8 cellular contexts compared by ENCODE assay signal in the genomic region with DNA sequence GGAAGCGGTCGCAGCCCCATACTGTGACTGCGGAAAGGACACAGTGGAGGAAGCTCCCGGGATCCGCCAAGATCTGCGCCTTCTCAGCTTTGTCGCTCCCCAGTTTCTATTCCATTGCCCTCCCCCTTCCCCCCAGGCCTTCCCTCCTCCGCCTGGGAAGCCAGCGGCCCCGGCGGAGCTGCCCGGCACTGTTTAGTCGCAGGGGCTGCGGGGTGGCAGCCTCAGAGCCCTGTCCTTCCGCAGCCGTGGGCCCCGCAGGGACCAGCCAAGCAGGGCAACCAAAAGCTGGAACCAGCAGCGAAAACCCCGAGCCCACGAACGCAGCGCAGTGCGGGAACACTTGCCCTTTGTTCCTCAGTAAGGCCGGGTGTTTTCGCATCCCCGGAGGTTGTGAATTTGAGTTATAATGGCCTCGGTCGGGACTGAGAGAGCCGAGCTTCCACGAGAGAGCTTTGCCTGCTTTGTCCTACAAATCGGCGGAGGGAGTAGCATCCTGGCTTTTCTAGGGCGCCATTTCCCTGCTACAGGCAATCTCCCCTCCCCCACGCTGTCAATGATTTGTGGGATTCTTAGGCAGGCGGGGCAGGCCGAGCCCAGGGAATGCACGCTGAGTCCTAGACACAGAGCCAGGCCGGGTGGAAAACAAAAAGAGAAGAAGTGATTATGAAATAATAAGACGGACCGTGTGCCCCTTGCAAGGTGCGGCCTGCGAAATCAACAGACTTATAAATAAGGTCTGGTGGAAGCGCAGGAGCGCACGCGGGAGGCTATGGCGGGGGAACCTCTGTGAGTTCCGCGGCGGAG. TPM values are rescaled to one million over a fixed set of nuclear protein-coding genes. Genes with fewer than 3 reads are reported as not detected.
DNase-seq lines count a peak whose midpoint lies in the region; ATAC-seq and TF ChIP-seq lines count a peak whose summit lies in the region.

No MANE protein-coding gene starts in this region.

- peaks cover 38% of the 10 kb centered on the region for H3K4me1 Mint-ChIP-seq in activated T-cell treated with anti-CD3 and anti-CD28 coated beads, Interleukin-2, amount 50 U/mL, for 4 hours (ENCODE audit: low read depth)
- H3K4me1 Mint-ChIP-seq in stimulated activated naive B cell treated with anti-CD40 and anti-IgM and Interleukin-4, amounts not matched to agents 10 μg/mL and 1 μg/mL and 100 μg/mL, for 72 hours: peaks cover 35 to 65% of the 10 kb centered on the region in 2 donors

- H3K4me3 Mint-ChIP-seq in activated T-cell treated with anti-CD3 and anti-CD28 coated beads, Interleukin-2, amount 50 U/mL, for 4 hours: peak overlapping the region; percentile 65
- H3K4me3 Mint-ChIP-seq in stimulated activated naive B cell treated with anti-CD40 and anti-IgM and Interleukin-4, amounts not matched to agents 10 μg/mL and 1 μg/mL and 100 μg/mL, for 72 hours: peak overlapping the region; percentile 70 to 80

- no peak for DNase-seq in activated T-cell treated with anti-CD3 and anti-CD28 coated beads, Interleukin-2, amount 50 U/mL, for 4 hours
- DNase-seq in activated T-cell treated with anti-CD3 and anti-CD28 coated beads for 4 hours (no peak), NCI-H69 (lab: John Stamatoyannopoulos, UW) (peak; percentile 98), coronary artery (ENCODE audit: low spot score) (peak; percentile 79), left lobe of liver (ENCODE audit: low spot score) (peak; percentile 84), COLO829 (ENCODE audit: low spot score) (no peak)
- DNase-seq in stimulated activated naive B cell treated with anti-CD40 and anti-IgM and Interleukin-4, amounts not matched to agents 10 μg/mL and 1 μg/mL and 100 μg/mL, for 72 hours: no peak

- no peaks in the 10 kb centered on the region for H3K9me3 Mint-ChIP-seq in activated T-cell treated with anti-CD3 and anti-CD28 coated beads, Interleukin-2, amount 50 U/mL, for 4 hours
- no peaks in the 10 kb centered on the region for H3K9me3 Mint-ChIP-seq in stimulated activated naive B cell treated with anti-CD40 and anti-IgM and Interleukin-4, amounts not matched to agents 10 μg/mL and 1 μg/mL and 100 μg/mL, for 72 hours

- H3K4me3 ChIP-seq in coronary artery: peak overlapping the region; percentile 75

- peaks cover 88% of the 10 kb centered on the region for H3K27me3 Mint-ChIP-seq in activated T-cell treated with anti-CD3 and anti-CD28 coated beads, Interleukin-2, amount 50 U/mL, for 4 hours (ENCODE audit: low read depth)
- peaks cover 69 to 94% of the 10 kb centered on the region in 2 donors for H3K27me3 Mint-ChIP-seq in stimulated activated naive B cell treated with anti-CD40 and anti-IgM and Interleukin-4, amounts not matched to agents 10 μg/mL and 1 μg/mL and 100 μg/mL, for 72 hours

- H3K27ac Mint-ChIP-seq in stimulated activated naive B cell treated with anti-CD40 and anti-IgM and Interleukin-4, amounts not matched to agents 10 μg/mL and 1 μg/mL and 100 μg/mL, for 72 hours: peak overlapping the region; percentile 69

- ATAC-seq in activated T-cell treated with anti-CD3 and anti-CD28 coated beads, Interleukin-2, amount 50 U/mL, for 4 hours: no peak
- peak; percentile 96 for ATAC-seq in left lobe of liver
- no peak for ATAC-seq in stimulated activated naive B cell treated with anti-CD40 and anti-IgM and Interleukin-4, amounts not matched to agents 10 μg/mL and 1 μg/mL and 100 μg/mL, for 72 hours (replicated peaks)
- ATAC-seq in GM18511 (IDR thresholded peaks at IDR 0.05; ENCODE audit: unreplicated experiment): no peak

- no peak for TF ChIP-seq CTCF in coronary artery (IDR thresholded peaks at IDR 0.05)

- H3K36me3 Mint-ChIP-seq in activated T-cell treated with anti-CD3 and anti-CD28 coated beads, Interleukin-2, amount 50 U/mL, for 4 hours (ENCODE audit: insufficient read depth): no peaks in the 10 kb centered on the region
- H3K36me3 Mint-ChIP-seq in stimulated activated naive B cell treated with anti-CD40 and anti-IgM and Interleukin-4, amounts not matched to agents 10 μg/mL and 1 μg/mL and 100 μg/mL, for 72 hours: no peaks in the 10 kb centered on the region

- H3K27ac ChIP-seq in coronary artery: peak overlapping the region in 1 of 2 donors; percentile 79

RNA-seq across cellular contexts. Expression of gene TUBB2B, which starts 4.0 kb away (rescaled TPM):
- under 1 TPM; 0.42 to 0.73 (median 0.61) TPM for total RNA-seq in activated T-cell treated with anti-CD3 and anti-CD28 coated beads, Interleukin-2, amount 50 U/mL, for 4 hours
- total RNA-seq in left lobe of liver: 2.1 TPM

RNA-seq across cellular contexts. Expression of gene PSMG4, which starts 27.3 kb away (rescaled TPM):
- 10 to 100 TPM; 26.0 to 31.6 (median 27.8) TPM for total RNA-seq in activated T-cell treated with anti-CD3 and anti-CD28 coated beads, Interleukin-2, amount 50 U/mL, for 4 hours
- 11.9 TPM for total RNA-seq in left lobe of liver

Comparison
In these comparisons a context has a peak if more than half of its experiments do, and no peak if none do; other contexts are left out.
1. DNase-seq: peak in NCI-H69 (single experiment), coronary artery (single experiment) and left lobe of liver (single experiment); none in activated T-cell treated with anti-CD3 and anti-CD28 coated beads, Interleukin-2, amount 50 U/mL, for 4 hours (single experiment), activated T-cell treated with anti-CD3 and anti-CD28 coated beads for 4 hours (single experiment), stimulated activated naive B cell treated with anti-CD40 and anti-IgM and Interleukin-4, amounts not matched to agents 10 μg/mL and 1 μg/mL and 100 μg/mL, for 72 hours (single experiment) and COLO829 (single experiment).